Comparison of ENCODE assay signal across 10 cellular contexts in genomic region chr3:172607305-172608121, GRCh38.
DNase-seq lines count a peak whose midpoint lies in the region; ATAC-seq and TF ChIP-seq lines count a peak whose summit lies in the region.
"Had no signal": no experiment of that assay in that cellular context is flagged by ENCODE, and none has a peak within 500 bp of the region (broad histone marks: within the 10 kb centered on the region; RNA-seq: fewer than 3 reads in every experiment).

No MANE protein-coding gene starts in this region.

- intact Hi-C loops in prostate gland (cut with DNase I), result no loop called here

- H3K27ac ChIP-seq in esophagus (ENCODE audit: low read depth in 2 of 2, low read length in 1 of 2), result peak overlapping the region; percentile 25 to 78
- H3K27ac ChIP-seq in prostate gland, result peak overlapping the region; percentile 66 to 84

- 52 to 67% methylated on average over 2 of the region's 2 CpGs for WGBS in esophagus, 2 donors
- 28% methylated on average over 2 of the region's 2 CpGs for WGBS in prostate gland

- TF ChIP-seq CTCF in GM12865 (IDR thresholded peaks at IDR 0.05; ENCODE audit: insufficient read depth, low read depth, low read length, missing control alignments) (no peak), prostate gland (IDR thresholded peaks at IDR 0.05) (no peak)

- no peak for ATAC-seq in HG03025 (IDR thresholded peaks at IDR 0.05; ENCODE audit: low FRiP score, unreplicated experiment)

- DNase-seq in GM12865 (ENCODE audit: low read depth) (peak; percentile 59), NCI-H2196 treated with DMSO at 0.1 percent for 48 hours (lab: John Stamatoyannopoulos, UW; ENCODE audit: unreplicated experiment) (peak; percentile 42), prostate gland (ENCODE audit: low spot score) (peak; percentile 73), UCSD-AML1 (lab: John Stamatoyannopoulos, UW; ENCODE audit: unreplicated experiment) (no peak), DMS53 treated with DMSO at 0.1 percent for 48 hours (lab: John Stamatoyannopoulos, UW; ENCODE audit: unreplicated experiment) (no peak)
- no peak for DNase-seq in activated CD4-positive, CD25-positive, alpha-beta regulatory T cell treated with anti-CD3 and anti-CD28 coated beads, Interleukin-2, amount 50 U/mL, for 72 hours
- DNase-seq: caudate nucleus, Peyer's patch had no signal

- H3K27me3 ChIP-seq in esophagus (ENCODE audit: control insufficient read depth in 1 of 2, insufficient read depth in 2 of 2, low read length in 2 of 2), result no peaks in the 10 kb centered on the region
- no peaks in the 10 kb centered on the region for H3K27me3 ChIP-seq in prostate gland (replicated peaks; ENCODE audit: insufficient read depth)
- H3K27me3 ChIP-seq: Peyer's patch had no signal

- H3K36me3 ChIP-seq in esophagus (ENCODE audit: control insufficient read depth in 2 of 2, insufficient read depth in 2 of 2, low read length in 1 of 2), result no peaks in the 10 kb centered on the region
- no peaks in the 10 kb centered on the region for H3K36me3 ChIP-seq in prostate gland
- H3K36me3 ChIP-seq: Peyer's patch had no signal

- H3K9me3 ChIP-seq in esophagus (ENCODE audit: control insufficient read depth in 2 of 2, insufficient read depth in 1 of 2, low read depth in 1 of 2, low read length in 1 of 2) (peaks cover 0 to 3% of the 10 kb centered on the region in 2 donors), prostate gland (no peaks in the 10 kb centered on the region)
- H3K9me3 ChIP-seq: Peyer's patch had no signal

- H3K4me1 ChIP-seq in esophagus (ENCODE audit: control insufficient read depth in 2 of 2, insufficient read depth in 2 of 2, low read length in 1 of 2), result no peaks in the 10 kb centered on the region
- peaks cover 8% of the 10 kb centered on the region for H3K4me1 ChIP-seq in prostate gland (replicated peaks)
- H3K4me1 ChIP-seq: Peyer's patch had no signal

- no peak for TF ChIP-seq POLR2A in prostate gland (IDR thresholded peaks at IDR 0.05)

- H3K4me3 ChIP-seq in GM12865 (ENCODE audit: low read depth, low read length) (no peak overlapping the region), esophagus (ENCODE audit: low read depth in 1 of 2, low read length in 2 of 2) (no peak overlapping the region), prostate gland (no peak overlapping the region)
- H3K4me3 ChIP-seq: Peyer's patch had no signal

Comparison
In these comparisons a context has a peak if more than half of its experiments do, and no peak if none do; other contexts are left out.
1. DNase-seq: peak in GM12865 (single experiment), NCI-H2196 treated with DMSO at 0.1 percent for 48 hours (single experiment) and prostate gland (single experiment); none in activated CD4-positive, CD25-positive, alpha-beta regulatory T cell treated with anti-CD3 and anti-CD28 coated beads, Interleukin-2, amount 50 U/mL, for 72 hours (single experiment), UCSD-AML1 (single experiment) and DMS53 treated with DMSO at 0.1 percent for 48 hours (single experiment).